Comparison of ENCODE assay signal across 8 cellular contexts in genomic region chr14:68785817-68786490, GRCh38. TPM values are rescaled to one million over a fixed set of nuclear protein-coding genes. Genes with fewer than 3 reads are reported as not detected.
DNase-seq lines count a peak whose midpoint lies in the region; FAIRE-seq lines count a peak whose summit lies in the region.

No MANE protein-coding gene starts in this region.

- CTCF ChIA-PET in activated CD4-positive, alpha-beta memory T cell treated with anti-CD3 and anti-CD28 coated beads for 36 hours (lab: Charles Lee): interaction anchor here (0.6 to 11.0 kb wide), 5 partner anchors 9 to 539 kb away, joined by 3 to 218 read pairs (median 5); no protein-coding TSS in a partner anchor

- intact Hi-C loops in activated CD4-positive, alpha-beta memory T cell treated with anti-CD3 and anti-CD28 coated beads for 36 hours (cut with micrococcal nuclease): loop anchor here (5.0 to 10.0 kb wide), 4 partner anchors 304 to 969 kb away; partner anchors contain the start of genes RAD51B and ZFYVE26

- DNase-seq in GM19239 (ENCODE audit: insufficient read length, low spot score): no peak
- DNase-seq in activated CD4-positive, alpha-beta memory T cell treated with anti-CD3 and anti-CD28 coated beads for 36 hours: peak; percentile 62
- peak; percentile 85 for DNase-seq in fibroblast of gingiva (ENCODE audit: low read depth)
- DNase-seq in pons (ENCODE audit: low spot score): peak; percentile 28
- no peak for DNase-seq in iPS-NIHi7 (ENCODE audit: extremely low spot score)
- no peak for DNase-seq in SK-N-DZ (ENCODE audit: low spot score)
- no peak for DNase-seq in NCI-H446 (lab: John Stamatoyannopoulos, UW)
- DNase-seq in NCI-H1092 (lab: John Stamatoyannopoulos, UW): no peak

- H3K36me3 Mint-ChIP-seq in activated CD4-positive, alpha-beta memory T cell treated with anti-CD3 and anti-CD28 coated beads for 36 hours: peaks cover 44% of the 10 kb centered on the region

- POLR2A ChIA-PET in activated CD4-positive, alpha-beta memory T cell treated with anti-CD3 and anti-CD28 coated beads for 36 hours (lab: Charles Lee): interaction anchor here (0.8 to 1.3 kb wide), 4 partner anchors 9 to 103 kb away, joined by 3 to 5 read pairs (median 4); no protein-coding TSS in a partner anchor

- no peaks in the 10 kb centered on the region for H3K9me3 Mint-ChIP-seq in activated CD4-positive, alpha-beta memory T cell treated with anti-CD3 and anti-CD28 coated beads for 36 hours

- peaks cover 77% of the 10 kb centered on the region for H3K4me1 Mint-ChIP-seq in activated CD4-positive, alpha-beta memory T cell treated with anti-CD3 and anti-CD28 coated beads for 36 hours (ENCODE audit: low read depth)

- H3K27me3 Mint-ChIP-seq in activated CD4-positive, alpha-beta memory T cell treated with anti-CD3 and anti-CD28 coated beads for 36 hours: no peaks in the 10 kb centered on the region

- peak; percentile 74 for FAIRE-seq in GM19239 (lab: Jason Lieb, UNC)

- peak overlapping the region; percentile 86 for H3K27ac Mint-ChIP-seq in activated CD4-positive, alpha-beta memory T cell treated with anti-CD3 and anti-CD28 coated beads for 36 hours

- H3K4me3 Mint-ChIP-seq in activated CD4-positive, alpha-beta memory T cell treated with anti-CD3 and anti-CD28 coated beads for 36 hours: no peak overlapping the region

RNA-seq across cellular contexts. Expression of gene ZFP36L1, which starts 6.9 kb away (rescaled TPM):
- 100 to 1,000 TPM; 103 to 107 TPM for total RNA-seq in activated CD4-positive, alpha-beta memory T cell treated with anti-CD3 and anti-CD28 coated beads for 36 hours
- 1.4 and 3.7 TPM in 2 replicates for polyA plus RNA-seq in SK-N-DZ (2014; cell fraction: cytosol; rRNA removed)
- 0.45 and 0.78 TPM in 2 replicates for polyA plus RNA-seq in SK-N-DZ (2014; cell fraction: nucleus; rRNA removed)

Comparison
In these comparisons a context has a peak if more than half of its experiments do, and no peak if none do; other contexts are left out.
1. DNase-seq: peak in activated CD4-positive, alpha-beta memory T cell treated with anti-CD3 and anti-CD28 coated beads for 36 hours (single experiment), fibroblast of gingiva (single experiment) and pons (single experiment); none in GM19239 (single experiment), iPS-NIHi7 (single experiment), SK-N-DZ (single experiment), NCI-H446 (0 of 2) and NCI-H1092 (single experiment).